In the genomic region with DNA sequence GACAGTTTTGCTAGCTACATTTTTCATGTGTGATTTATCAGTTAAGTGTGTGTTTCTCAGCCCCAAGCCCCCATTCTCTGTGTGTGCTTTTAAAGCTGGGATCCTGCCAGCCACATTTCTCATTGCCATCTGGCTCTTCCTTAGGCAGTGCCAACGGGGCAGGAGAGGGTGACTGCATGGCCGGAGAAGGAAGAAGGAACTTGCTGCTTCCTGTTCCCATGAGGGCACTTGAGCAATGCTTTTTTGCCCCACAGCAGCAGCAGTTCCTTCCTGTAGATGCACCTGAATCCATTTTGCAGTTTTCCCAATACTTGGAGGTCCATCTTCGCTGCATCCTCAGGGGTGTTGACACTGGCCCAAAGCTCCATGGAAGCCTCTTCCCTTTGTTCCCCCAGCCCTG, we compare ENCODE assay signal across 8 cellular contexts. TPM values are rescaled to one million over a fixed set of nuclear protein-coding genes. Genes with fewer than 3 reads are reported as not detected.
DNase-seq lines count a peak whose midpoint lies in the region; ATAC-seq and TF ChIP-seq lines count a peak whose summit lies in the region.

No MANE protein-coding gene starts in this region.

- no peak overlapping the region for H2AFZ ChIP-seq in OCI-LY3 (ENCODE audit: low read depth, low read length)

- H3K36me3 ChIP-seq in OCI-LY3 (replicated peaks; ENCODE audit: low read depth, low read length): peaks cover 3% of the 10 kb centered on the region

- peaks cover 56% of the 10 kb centered on the region for H3K4me1 ChIP-seq in OCI-LY3 (ENCODE audit: low read length)

- peak overlapping the region; percentile 93 for H3K27ac Mint-ChIP-seq in stimulated activated effector memory CD8-positive, alpha-beta T cell treated with anti-CD3 and anti-CD28 coated beads, Interleukin-12 subunit alpha, Interleukin-12 subunit beta, amount 100 ng/mL, for 72 hours

- peaks cover 82% of the 10 kb centered on the region for H3K4me1 Mint-ChIP-seq in stimulated activated effector memory CD8-positive, alpha-beta T cell treated with anti-CD3 and anti-CD28 coated beads, Interleukin-12 subunit alpha, Interleukin-12 subunit beta, amount 100 ng/mL, for 72 hours

- H3K9me3 Mint-ChIP-seq in stimulated activated effector memory CD8-positive, alpha-beta T cell treated with anti-CD3 and anti-CD28 coated beads, Interleukin-12 subunit alpha, Interleukin-12 subunit beta, amount 100 ng/mL, for 72 hours: no peaks in the 10 kb centered on the region

- no peaks in the 10 kb centered on the region for H3K9me3 ChIP-seq in OCI-LY3 (ENCODE audit: insufficient read depth, low read length)

- H3K27ac ChIP-seq in OCI-LY3 (ENCODE audit: low read length): peak overlapping the region; percentile 69

- H3K36me3 Mint-ChIP-seq in stimulated activated effector memory CD8-positive, alpha-beta T cell treated with anti-CD3 and anti-CD28 coated beads, Interleukin-12 subunit alpha, Interleukin-12 subunit beta, amount 100 ng/mL, for 72 hours: no peaks in the 10 kb centered on the region

- peak overlapping the region; percentile 72 for H3K4me2 ChIP-seq in OCI-LY3 (ENCODE audit: low read length)

- no peak overlapping the region for H3K9ac ChIP-seq in OCI-LY3 (ENCODE audit: low read length)

- no peaks in the 10 kb centered on the region; the same call in 1 of the 2 replicates for H3K27me3 ChIP-seq in OCI-LY3 (ENCODE audit: low read depth, low read length)

- peaks cover 73% of the 10 kb centered on the region for H3K79me2 ChIP-seq in OCI-LY3 (ENCODE audit: low read length)

- H3K4me3 Mint-ChIP-seq in stimulated activated effector memory CD8-positive, alpha-beta T cell treated with anti-CD3 and anti-CD28 coated beads, Interleukin-12 subunit alpha, Interleukin-12 subunit beta, amount 100 ng/mL, for 72 hours: peak overlapping the region; percentile 74

- H3K4me3 ChIP-seq in OCI-LY3 (ENCODE audit: low read length): peak overlapping the region; percentile 46; the same call in 1 of the 2 replicates

- no peak for TF ChIP-seq CTCF in OCI-LY3 (IDR thresholded peaks at IDR 0.05; ENCODE audit: low read depth, low read length)

- ATAC-seq in esophagus mucosa (peak; percentile 38), HG03175 (IDR thresholded peaks at IDR 0.05; ENCODE audit: unreplicated experiment) (no peak), GM21447 (IDR thresholded peaks at IDR 0.05; ENCODE audit: unreplicated experiment) (no peak)
- no peak for ATAC-seq in stimulated activated effector memory CD8-positive, alpha-beta T cell treated with anti-CD3 and anti-CD28 coated beads, Interleukin-12 subunit alpha, Interleukin-12 subunit beta, amount 100 ng/mL, for 72 hours

- H4K20me1 ChIP-seq in OCI-LY3 (ENCODE audit: insufficient read depth, low read length): peaks cover 59% of the 10 kb centered on the region

- DNase-seq in activated CD8-positive, alpha-beta memory T cell treated with anti-CD3 and anti-CD28 coated beads, Interleukin-2, amount 50 U/mL, for 48 hours: peak; percentile 53
- DNase-seq in activated CD8-positive, alpha-beta memory T cell treated with anti-CD3 and anti-CD28 coated beads for 24 hours: no peak
- no peak for DNase-seq in stimulated activated effector memory CD8-positive, alpha-beta T cell treated with anti-CD3 and anti-CD28 coated beads, Interleukin-12 subunit alpha, Interleukin-12 subunit beta, amount 100 ng/mL, for 72 hours (ENCODE audit: low spot score in 2 of 2)
- DNase-seq in A172 (ENCODE audit: low spot score): no peak

RNA-seq across cellular contexts. Expression of a gene that starts 37.5 kb away (rescaled TPM):
- total RNA-seq in esophagus mucosa: 19.3 TPM
- total RNA-seq in A172 (2014; rRNA removed; shearing (Covaris generic)): 13.8 and 14.4 TPM in 2 replicates
